Comparison of ENCODE assay signal across 10 cellular contexts in genomic region chr19:16087404-16087803, GRCh38. TPM values are rescaled to one million over a fixed set of nuclear protein-coding genes. Genes with fewer than 3 reads are reported as not detected.
A peak's percentile ranks its signal among the peaks of the same experiment; 100 is the strongest.
DNase-seq lines count a peak whose midpoint lies in the region; ATAC-seq and TF ChIP-seq lines count a peak whose summit lies in the region.
"Not testable (repeated sequence)": the region's sequence is repeated elsewhere in the genome, so short reads cannot be mapped to it uniquely, and the experiment has no call there.
"Had no signal": no experiment of that assay in that cellular context is flagged by ENCODE, and none has a peak within 500 bp of the region (broad histone marks: within the 10 kb centered on the region; RNA-seq: fewer than 3 reads in every experiment).

No MANE protein-coding gene starts in this region.

- not testable (repeated sequence) for H3K9me3 Mint-ChIP-seq in activated CD4-positive, alpha-beta memory T cell treated with anti-CD3 and anti-CD28 coated beads, Interleukin-2, amount 10 ng/mL, durations not matched to agents 7 days and 5 days; effector memory CD8-positive, alpha-beta T cell; mesothelial cell of epicardium; stimulated activated naive B cell treated with anti-CD40 and anti-IgM and Interleukin-4, amounts not matched to agents 10 μg/mL and 1 μg/mL and 100 μg/mL, for 72 hours; type B pancreatic cell

- 0 out of 20 replicates have a peak overlapping the region, but pooled peaks of 1 of the 10 experiments have one; percentile 11 for H3K4me3 ChIP-seq in BLaER1 treated with 17β-estradiol and CSF1 and Interleukin-3, amounts not matched to agents 10 nM and 100 nM
- H3K4me3 ChIP-seq in left ventricle myocardium inferior = not testable (repeated sequence)

- H3K9me3 ChIP-seq in BLaER1 treated with 17β-estradiol and CSF1 and Interleukin-3, amounts not matched to agents 10 nM and 100 nM (replicated peaks in 1 of 11); KOPT-K1 (ENCODE audit: insufficient read depth, low read length, poor library complexity, severe bottlenecking); left ventricle myocardium inferior (replicated peaks): not testable (repeated sequence)

- H3K4me1 Mint-ChIP-seq in activated CD4-positive, alpha-beta memory T cell treated with anti-CD3 and anti-CD28 coated beads, Interleukin-2, amount 10 ng/mL, durations not matched to agents 7 days and 5 days = peaks cover 77% of the 10 kb centered on the region
- H3K4me1 Mint-ChIP-seq in effector memory CD8-positive, alpha-beta T cell (ENCODE audit: low read depth in 2 of 2) = peaks cover 18 to 23% of the 10 kb centered on the region in 2 donors
- H3K4me1 Mint-ChIP-seq in mesothelial cell of epicardium (peaks cover 30% of the 10 kb centered on the region), type B pancreatic cell (ENCODE audit: unreplicated experiment) (peaks cover 16% of the 10 kb centered on the region)
- H3K4me1 Mint-ChIP-seq in stimulated activated naive B cell treated with anti-CD40 and anti-IgM and Interleukin-4, amounts not matched to agents 10 μg/mL and 1 μg/mL and 100 μg/mL, for 72 hours = peaks cover 25 to 50% of the 10 kb centered on the region in 2 donors

- peak overlapping the region; percentile 86 to 99 (median 97); a peak in 21 of 22 replicates for H3K4me2 ChIP-seq in BLaER1 treated with 17β-estradiol and CSF1 and Interleukin-3, amounts not matched to agents 10 nM and 100 nM

- H3K9ac ChIP-seq in BLaER1 treated with 17β-estradiol and CSF1 and Interleukin-3, amounts not matched to agents 10 nM and 100 nM = peak overlapping the region in 8 of 11 experiments; percentile 68 to 99 (median 76); a peak in 15 of 22 replicates

- TF ChIP-seq CTCF in left ventricle myocardium inferior (IDR thresholded peaks at IDR 0.05; ENCODE audit: borderline replicate concordance); mesothelial cell of epicardium (IDR thresholded peaks at IDR 0.05; ENCODE audit: unreplicated experiment); type B pancreatic cell (conservative IDR thresholded peaks at IDR 0.05): not testable (repeated sequence)

- not testable (repeated sequence) for H3K27me3 Mint-ChIP-seq in activated CD4-positive, alpha-beta memory T cell treated with anti-CD3 and anti-CD28 coated beads, Interleukin-2, amount 10 ng/mL, durations not matched to agents 7 days and 5 days; effector memory CD8-positive, alpha-beta T cell; mesothelial cell of epicardium (ENCODE audit: low read depth); stimulated activated naive B cell treated with anti-CD40 and anti-IgM and Interleukin-4, amounts not matched to agents 10 μg/mL and 1 μg/mL and 100 μg/mL, for 72 hours; type B pancreatic cell

- not testable (repeated sequence) for DNase-seq in activated CD4-positive, alpha-beta memory T cell treated with anti-CD3 and anti-CD28 coated beads, Interleukin-2, amount 10 ng/mL, durations not matched to agents 7 days and 5 days; effector memory CD8-positive, alpha-beta T cell; left ventricle myocardium inferior; mesothelial cell of epicardium (ENCODE audit: low spot score in 2 of 2, unreplicated experiment in 2 of 2); stimulated activated naive B cell treated with anti-CD40 and anti-IgM and Interleukin-4, amounts not matched to agents 10 μg/mL and 1 μg/mL and 100 μg/mL, for 72 hours; type B pancreatic cell (ENCODE audit: extremely low spot score, unreplicated experiment)

- H3K36me3 Mint-ChIP-seq in activated CD4-positive, alpha-beta memory T cell treated with anti-CD3 and anti-CD28 coated beads, Interleukin-2, amount 10 ng/mL, durations not matched to agents 7 days and 5 days (ENCODE audit: low read depth) = peaks cover 87% of the 10 kb centered on the region
- H3K36me3 Mint-ChIP-seq in effector memory CD8-positive, alpha-beta T cell (ENCODE audit: insufficient read depth) = peaks cover 100% of the 10 kb centered on the region
- H3K36me3 Mint-ChIP-seq in mesothelial cell of epicardium (peaks cover 52% of the 10 kb centered on the region), type B pancreatic cell (peaks cover 45% of the 10 kb centered on the region)
- peaks cover 63 to 75% of the 10 kb centered on the region in 2 donors for H3K36me3 Mint-ChIP-seq in stimulated activated naive B cell treated with anti-CD40 and anti-IgM and Interleukin-4, amounts not matched to agents 10 μg/mL and 1 μg/mL and 100 μg/mL, for 72 hours

- H3K27ac ChIP-seq in BLaER1 treated with 17β-estradiol and CSF1 and Interleukin-3, amounts not matched to agents 10 nM and 100 nM = peak overlapping the region in 10 of 11 experiments; percentile 63 to 99 (median 98); a peak in 20 of 22 replicates
- H3K27ac ChIP-seq in KOPT-K1 (ENCODE audit: low read depth, low read length, poor library complexity, severe bottlenecking) = peak overlapping the region; percentile 86
- peak overlapping the region; percentile 41 for H3K27ac ChIP-seq in left ventricle myocardium inferior (replicated peaks)

- H4K20me1 ChIP-seq in BLaER1 treated with 17β-estradiol and CSF1 and Interleukin-3, amounts not matched to agents 10 nM and 100 nM = peaks cover 0 to 100% (median 63%) of the 10 kb centered on the region in 11 experiments; a peak in 15 of 22 replicates

- H3K27me3 ChIP-seq in BLaER1 treated with 17β-estradiol and CSF1 and Interleukin-3, amounts not matched to agents 10 nM and 100 nM; left ventricle myocardium inferior (ENCODE audit: low read depth): not testable (repeated sequence)

- H3K36me3 ChIP-seq in BLaER1 treated with 17β-estradiol and CSF1 and Interleukin-3, amounts not matched to agents 10 nM and 100 nM = peaks cover 94 to 98% (median 97%) of the 10 kb centered on the region in 11 experiments
- peaks cover 99% of the 10 kb centered on the region for H3K36me3 ChIP-seq in KOPT-K1 (ENCODE audit: insufficient read depth, low read length)
- peaks cover 100% of the 10 kb centered on the region for H3K36me3 ChIP-seq in left ventricle myocardium inferior

- CTCF ChIA-PET in activated CD4-positive, alpha-beta memory T cell treated with anti-CD3 and anti-CD28 coated beads, Interleukin-2, amount 10 ng/mL, durations not matched to agents 7 days and 5 days (lab: Charles Lee) = interaction anchor here (1.1 to 3.8 kb wide), 5 partner anchors 13 to 57 kb away, joined by 3 to 15 read pairs (median 7); partner anchors contain the start of gene HSH2D

- not testable (repeated sequence) for ATAC-seq in effector memory CD8-positive, alpha-beta T cell (replicated peaks); stimulated activated naive B cell treated with anti-CD40 and anti-IgM and Interleukin-4, amounts not matched to agents 10 μg/mL and 1 μg/mL and 100 μg/mL, for 72 hours (replicated peaks)

- POLR2A ChIA-PET in activated CD4-positive, alpha-beta memory T cell treated with anti-CD3 and anti-CD28 coated beads, Interleukin-2, amount 10 ng/mL, durations not matched to agents 7 days and 5 days (lab: Charles Lee) = interaction anchor here (1.0 to 19.4 kb wide), 9 partner anchors 10 to 75 kb away, joined by 3 to 322 read pairs (median 21); partner anchors contain the start of genes HSH2D, RAB8A and TPM4

- peaks cover 62 to 100% (median 90%) of the 10 kb centered on the region in 10 experiments for H3K4me1 ChIP-seq in BLaER1 treated with 17β-estradiol and CSF1 and Interleukin-3, amounts not matched to agents 10 nM and 100 nM
- peaks cover 41% of the 10 kb centered on the region for H3K4me1 ChIP-seq in left ventricle myocardium inferior

- peak overlapping the region; percentile 61 for H3K27ac Mint-ChIP-seq in activated CD4-positive, alpha-beta memory T cell treated with anti-CD3 and anti-CD28 coated beads, Interleukin-2, amount 10 ng/mL, durations not matched to agents 7 days and 5 days
- H3K27ac Mint-ChIP-seq in effector memory CD8-positive, alpha-beta T cell = peak overlapping the region; percentile 25 to 59
- H3K27ac Mint-ChIP-seq in mesothelial cell of epicardium = peak overlapping the region; percentile 16
- H3K27ac Mint-ChIP-seq in stimulated activated naive B cell treated with anti-CD40 and anti-IgM and Interleukin-4, amounts not matched to agents 10 μg/mL and 1 μg/mL and 100 μg/mL, for 72 hours = peak overlapping the region; percentile 42
- H3K27ac Mint-ChIP-seq in type B pancreatic cell = peak overlapping the region; percentile 95

- not testable (repeated sequence) for H3K4me3 Mint-ChIP-seq in activated CD4-positive, alpha-beta memory T cell treated with anti-CD3 and anti-CD28 coated beads, Interleukin-2, amount 10 ng/mL, durations not matched to agents 7 days and 5 days; mesothelial cell of epicardium; stimulated activated naive B cell treated with anti-CD40 and anti-IgM and Interleukin-4, amounts not matched to agents 10 μg/mL and 1 μg/mL and 100 μg/mL, for 72 hours; type B pancreatic cell
- H3K4me3 Mint-ChIP-seq in effector memory CD8-positive, alpha-beta T cell = peak overlapping the region in 1 of 2 donors; percentile 17

- intact Hi-C loops in left ventricle myocardium inferior (cut with micrococcal nuclease) = not testable (repeated sequence)

RNA-seq across cellular contexts. Expression of gene TPM4, which starts 11.1 kb away (rescaled TPM):
- total RNA-seq in activated CD4-positive, alpha-beta memory T cell treated with anti-CD3 and anti-CD28 coated beads, Interleukin-2, amount 10 ng/mL, durations not matched to agents 7 days and 5 days = 100 to 1,000 TPM; 592 to 611 TPM
- total RNA-seq in left ventricle myocardium inferior = 69.6 TPM
- 561 to 582 TPM (median 564 TPM) in 3 replicates for total RNA-seq in mesothelial cell of epicardium
- 425 and 472 TPM in 2 replicates for total RNA-seq in type B pancreatic cell (ENCODE audit: low replicate concordance)

RNA-seq across cellular contexts. Expression of gene RAB8A, which starts 24.3 kb away (rescaled TPM):
- 100 to 1,000 TPM; 141 to 147 TPM for total RNA-seq in activated CD4-positive, alpha-beta memory T cell treated with anti-CD3 and anti-CD28 coated beads, Interleukin-2, amount 10 ng/mL, durations not matched to agents 7 days and 5 days
- total RNA-seq in left ventricle myocardium inferior (17.7 TPM), mesothelial cell of epicardium (65.6 to 70.3 TPM (median 69.4 TPM) in 3 replicates), type B pancreatic cell (ENCODE audit: low replicate concordance) (86.9 and 98.7 TPM in 2 replicates)

RNA-seq across cellular contexts. Expression of gene HSH2D, which starts 56.1 kb away (rescaled TPM):
- total RNA-seq in activated CD4-positive, alpha-beta memory T cell treated with anti-CD3 and anti-CD28 coated beads, Interleukin-2, amount 10 ng/mL, durations not matched to agents 7 days and 5 days = 100 to 1,000 TPM; 101 to 110 TPM
- total RNA-seq in left ventricle myocardium inferior = 0.16 TPM
- total RNA-seq in mesothelial cell of epicardium = 0.27 to 0.38 TPM (median 0.32 TPM) in 3 replicates
- 0.68 and 1.5 TPM in 2 replicates for total RNA-seq in type B pancreatic cell (ENCODE audit: low replicate concordance)
- total RNA-seq: A172, IMR-90 had no signal

Comparison
In these comparisons a context has a peak if more than half of its experiments do, and no peak if none do; other contexts are left out.
1. H3K27ac ChIP-seq: peak in every context shown above with its lines; median percentile 98 in BLaER1 treated with 17β-estradiol and CSF1 and Interleukin-3, amounts not matched to agents 10 nM and 100 nM; 86 in KOPT-K1; 41 in left ventricle myocardium inferior.
2. H3K27ac Mint-ChIP-seq: peak in every context shown above with its lines; median percentile 95 in type B pancreatic cell; 61 in activated CD4-positive, alpha-beta memory T cell treated with anti-CD3 and anti-CD28 coated beads, Interleukin-2, amount 10 ng/mL, durations not matched to agents 7 days and 5 days; 42 in effector memory CD8-positive, alpha-beta T cell; 42 in stimulated activated naive B cell treated with anti-CD40 and anti-IgM and Interleukin-4, amounts not matched to agents 10 μg/mL and 1 μg/mL and 100 μg/mL, for 72 hours; 16 in mesothelial cell of epicardium.
3. RNA of gene HSH2D, which starts 56.1 kb away (total RNA-seq): 101 to 110 TPM in activated CD4-positive, alpha-beta memory T cell treated with anti-CD3 and anti-CD28 coated beads, Interleukin-2, amount 10 ng/mL, durations not matched to agents 7 days and 5 days; 0.68 to 1.5 TPM in type B pancreatic cell, 0.27 to 0.38 TPM in mesothelial cell of epicardium and 0.16 TPM in left ventricle myocardium inferior (single experiment); every median in the first group is over 10 times any median in the second.